ENCODE assay signal across 26 cellular contexts in genomic region chr13:74979703-74980102, GRCh38.
"Had no signal": no experiment of that assay in that cellular context is flagged by ENCODE, and none has a peak within 500 bp of the region (broad histone marks: within the 10 kb centered on the region; RNA-seq: fewer than 3 reads in every experiment).

No MANE protein-coding gene starts in this region.

- H3K4me1 ChIP-seq: left lung, spleen, upper lobe of left lung had no signal

- FAIRE-seq: frontal cortex, TTC549 had no signal

- H3K27ac ChIP-seq: cardiac muscle cell, hepatocyte, left lung, spleen, upper lobe of left lung had no signal

- H3K27ac Mint-ChIP-seq: activated CD4-positive, alpha-beta memory T cell treated with anti-CD3 and anti-CD28 coated beads for 36 hours; activated naive CD4-positive, alpha-beta T cell treated with anti-CD3 and anti-CD28 coated beads for 36 hours; activated naive CD8-positive, alpha-beta T cell treated with anti-CD3 and anti-CD28 coated beads, Interleukin-2, amount 10 ng/mL, durations not matched to agents 7 days and 5 days; activated T-cell treated with anti-CD3 and anti-CD28 coated beads, Interleukin-2, amount 50 U/mL, for 72 hours; endodermal cell; immature natural killer cell; naive thymus-derived CD8-positive, alpha-beta T cell; T-cell; T-helper 2 cell treated with Interferon-gamma antibody and Interleukin-4, amounts not matched to agents 5 μg/mL and 100 μg/mL, for 36 hours had no signal

- DNase-seq: activated CD4-positive, alpha-beta memory T cell treated with anti-CD3 and anti-CD28 coated beads for 36 hours; activated CD4-positive, alpha-beta T cell treated with anti-CD3 and anti-CD28 coated beads for 4 hours; activated CD4-positive, CD25-positive, alpha-beta regulatory T cell; activated effector memory CD4-positive, alpha-beta T cell treated with Interleukin-2 at 50 U/mL for 16 hours; activated naive CD4-positive, alpha-beta T cell treated with anti-CD3 and anti-CD28 coated beads for 36 hours; activated naive CD8-positive, alpha-beta T cell treated with anti-CD3 and anti-CD28 coated beads, Interleukin-2, amount 10 ng/mL, durations not matched to agents 7 days and 5 days; activated T-cell treated with anti-CD3 and anti-CD28 coated beads, Interleukin-2, amount 50 U/mL, for 72 hours; amygdala; cortex of kidney; endodermal cell; glutamatergic neuron; immature natural killer cell; kidney glomerular epithelial cell; left lung; naive thymus-derived CD8-positive, alpha-beta T cell; spleen; stimulated activated CD4-positive, alpha-beta T cell treated with anti-CD3 and anti-CD28 coated beads, Interleukin-4, amount 100 ng/mL, for 24 hours; stimulated activated naive CD8-positive, alpha-beta T cell treated with anti-CD3 and anti-CD28 coated beads, Interleukin-15, Interleukin-2, amounts not matched to agents 100 U/mL and 50 U/mL, for 24 hours; T-cell; upper lobe of left lung had no signal

- H3K79me2 ChIP-seq: hepatocyte had no signal

- H3K9me3 Mint-ChIP-seq: activated CD4-positive, alpha-beta memory T cell treated with anti-CD3 and anti-CD28 coated beads for 36 hours; activated naive CD4-positive, alpha-beta T cell treated with anti-CD3 and anti-CD28 coated beads for 36 hours; activated naive CD8-positive, alpha-beta T cell treated with anti-CD3 and anti-CD28 coated beads, Interleukin-2, amount 10 ng/mL, durations not matched to agents 7 days and 5 days; endodermal cell; naive thymus-derived CD8-positive, alpha-beta T cell; T-cell; T-helper 2 cell treated with Interferon-gamma antibody and Interleukin-4, amounts not matched to agents 5 μg/mL and 100 μg/mL, for 36 hours had no signal

- H3K36me3 Mint-ChIP-seq: activated CD4-positive, alpha-beta memory T cell treated with anti-CD3 and anti-CD28 coated beads for 36 hours; activated naive CD8-positive, alpha-beta T cell treated with anti-CD3 and anti-CD28 coated beads, Interleukin-2, amount 10 ng/mL, durations not matched to agents 7 days and 5 days; immature natural killer cell; naive thymus-derived CD8-positive, alpha-beta T cell; T-cell had no signal

- H3K4me1 Mint-ChIP-seq: activated naive CD8-positive, alpha-beta T cell treated with anti-CD3 and anti-CD28 coated beads, Interleukin-2, amount 10 ng/mL, durations not matched to agents 7 days and 5 days; endodermal cell; immature natural killer cell; naive thymus-derived CD8-positive, alpha-beta T cell had no signal

- H2AFZ ChIP-seq: hepatocyte had no signal

- H3K4me2 ChIP-seq: hepatocyte had no signal

- H3K36me3 ChIP-seq: cardiac muscle cell, left lung, spleen, upper lobe of left lung had no signal

- H3K27me3 ChIP-seq: cardiac muscle cell, left lung, spleen, upper lobe of left lung had no signal

- H3K9me3 ChIP-seq: left lung, upper lobe of left lung had no signal

- H3K4me3 ChIP-seq: cardiac muscle cell, hepatocyte, left lung, lung, spleen, upper lobe of left lung had no signal

- H3K4me3 Mint-ChIP-seq: activated CD4-positive, alpha-beta memory T cell treated with anti-CD3 and anti-CD28 coated beads for 36 hours; activated naive CD4-positive, alpha-beta T cell treated with anti-CD3 and anti-CD28 coated beads for 36 hours; activated naive CD8-positive, alpha-beta T cell treated with anti-CD3 and anti-CD28 coated beads, Interleukin-2, amount 10 ng/mL, durations not matched to agents 7 days and 5 days; activated T-cell treated with anti-CD3 and anti-CD28 coated beads, Interleukin-2, amount 50 U/mL, for 72 hours; endodermal cell; immature natural killer cell; naive thymus-derived CD8-positive, alpha-beta T cell; T-cell; T-helper 2 cell treated with Interferon-gamma antibody and Interleukin-4, amounts not matched to agents 5 μg/mL and 100 μg/mL, for 36 hours had no signal

- ATAC-seq: activated T-cell treated with anti-CD3 and anti-CD28 coated beads, Interleukin-2, amount 50 U/mL, for 72 hours; left lung; naive thymus-derived CD8-positive, alpha-beta T cell; stimulated activated naive CD8-positive, alpha-beta T cell treated with anti-CD3 and anti-CD28 coated beads, Interleukin-15, Interleukin-2, amounts not matched to agents 100 U/mL and 50 U/mL, for 24 hours; T-cell had no signal
